ENCODE assay signal across 8 cellular contexts in genomic region chr3:143972495-143973351, GRCh38. TPM values are rescaled to one million over a fixed set of nuclear protein-coding genes. Genes with fewer than 3 reads are reported as not detected.
A peak's percentile ranks its signal among the peaks of the same experiment; 100 is the strongest.
DNase-seq lines count a peak whose midpoint lies in the region; ATAC-seq and TF ChIP-seq lines count a peak whose summit lies in the region.

No MANE protein-coding gene starts in this region.

- H4K12ac ChIP-seq in trophoblast cell (ENCODE audit: low read depth, low read length) = peak overlapping the region; percentile 5

- H3K4me2 ChIP-seq in SU-DHL-6 (ENCODE audit: low read depth, low read length, poor library complexity, severe bottlenecking) (peak overlapping the region; percentile 98), trophoblast cell (ENCODE audit: low read length) (peak overlapping the region; percentile 81)

- H3K4me1 ChIP-seq in adrenal gland (replicated peaks in 1 of 2) = peaks cover 7 to 36% of the 10 kb centered on the region in 2 donors
- H3K4me1 ChIP-seq in heart left ventricle = peaks cover 0 to 40% (median 17%) of the 10 kb centered on the region in 12 donors
- H3K4me1 ChIP-seq in trophoblast cell (ENCODE audit: control insufficient read depth in 1 of 2, insufficient read depth in 2 of 2, low read length in 2 of 2) = no peaks in the 10 kb centered on the region
- H3K4me1 ChIP-seq in transverse colon = peaks cover 0 to 46% (median 18%) of the 10 kb centered on the region in 4 donors

- peak overlapping the region; percentile 41 for H4K8ac ChIP-seq in trophoblast cell (ENCODE audit: low read depth, low read length)

- peaks cover 44% of the 10 kb centered on the region for H4K20me1 ChIP-seq in SU-DHL-6 (ENCODE audit: low read depth, low read length)

- intact Hi-C loops in adrenal gland (cut with DNase I) (no loop called here), heart left ventricle (cut with DNase I) (loop anchor here in 2 of 10 donors (10.0 kb wide), 2 partner anchors 292 to 792 kb away; no protein-coding TSS in a partner anchor), transverse colon (cut with DNase I; ENCODE audit: low total_unique reads) (loop anchor here (10.0 kb wide), 1 partner anchor 302 kb away; no protein-coding TSS in a partner anchor)

- peaks cover 51% of the 10 kb centered on the region for H3K79me2 ChIP-seq in SU-DHL-6 (ENCODE audit: insufficient read depth, low read length)
- H3K79me2 ChIP-seq in trophoblast cell (ENCODE audit: control insufficient read depth, insufficient read depth, low read length, poor library complexity) = peaks cover 16% of the 10 kb centered on the region

- peaks cover under 1% of the 10 kb centered on the region; the same call in 1 of the 2 replicates for H3F3A ChIP-seq in SU-DHL-6 (ENCODE audit: insufficient read depth)

- WGBS in adrenal gland, 4 donors = 0 to 3% (median 0%) methylated on average over 7 to 89 of the region's 89 CpGs
- 0% methylated on average over 17 to 89 of the region's 89 CpGs for WGBS in heart left ventricle, 4 donors
- WGBS in trophoblast cell (ENCODE audit: extremely low coverage, insufficient coverage, insufficient read length) = no CpG with 5 or more reads among the region's 89 CpGs
- WGBS in transverse colon (ENCODE audit: low coverage in 1 of 2), 2 donors = 0 to 1% methylated on average over 5 to 72 of the region's 89 CpGs

- peak overlapping the region; percentile 46 for H4K91ac ChIP-seq in trophoblast cell (ENCODE audit: low read depth, low read length)

- H2BK120ac ChIP-seq in trophoblast cell (ENCODE audit: insufficient read depth, low read length, poor library complexity) = peak overlapping the region; percentile 19

- H2BK12ac ChIP-seq in trophoblast cell (ENCODE audit: low read length) = peak overlapping the region; percentile 2

- peak overlapping the region; percentile 80 for H2BK5ac ChIP-seq in trophoblast cell (ENCODE audit: low read depth, low read length, poor library complexity)

- H3K36me3 ChIP-seq in SU-DHL-6 (ENCODE audit: low read length) (no peaks in the 10 kb centered on the region), adrenal gland (replicated peaks in 1 of 2) (no peaks in the 10 kb centered on the region), heart left ventricle (no peaks in the 10 kb centered on the region), trophoblast cell (ENCODE audit: control insufficient read depth in 1 of 2, insufficient read depth in 2 of 2, low read length in 2 of 2) (no peaks in the 10 kb centered on the region), transverse colon (no peaks in the 10 kb centered on the region)

- H3K9ac ChIP-seq in SU-DHL-6 (ENCODE audit: low read length) (peak overlapping the region; percentile 95), trophoblast cell (ENCODE audit: low read length) (peak overlapping the region; percentile 73)

- no peak overlapping the region for H2AK5ac ChIP-seq in trophoblast cell (ENCODE audit: low read length)

- H3K18ac ChIP-seq in trophoblast cell (ENCODE audit: low read length) = peak overlapping the region; percentile 70

- H3K14ac ChIP-seq in trophoblast cell (ENCODE audit: low read length) = peak overlapping the region; percentile 64

- no peaks in the 10 kb centered on the region for H3K27me3 ChIP-seq in SU-DHL-6 (ENCODE audit: low read length)
- H3K27me3 ChIP-seq in adrenal gland = no peaks in the 10 kb centered on the region
- no peaks in the 10 kb centered on the region for H3K27me3 ChIP-seq in heart left ventricle
- no peaks in the 10 kb centered on the region for H3K27me3 ChIP-seq in trophoblast cell (ENCODE audit: insufficient read depth, low read length)
- no peaks in the 10 kb centered on the region for H3K27me3 ChIP-seq in transverse colon

- TF ChIP-seq EP300 in transverse colon (IDR thresholded peaks at IDR 0.05; ENCODE audit: low read depth) = no peak

- H3K23ac ChIP-seq in trophoblast cell (ENCODE audit: low read length) = no peak overlapping the region

- DNase-seq in NCI-H1092 (lab: John Stamatoyannopoulos, UW) = peak; percentile 30
- peak; percentile 65 to 86 (median 73) for DNase-seq in adrenal gland
- peak; percentile 64 to 90 (median 78) for DNase-seq in heart left ventricle
- peak in 1 of 2 donors; percentile 34 for DNase-seq in trophoblast cell
- DNase-seq in transverse colon = peak; percentile 75

- H2AFZ ChIP-seq in SU-DHL-6 (ENCODE audit: low read depth, low read length, severe bottlenecking) (peak overlapping the region; percentile 87), trophoblast cell (ENCODE audit: insufficient read depth, low read length, poor library complexity) (peak overlapping the region; percentile 88)

- ATAC-seq in HG02642 (IDR thresholded peaks at IDR 0.05; ENCODE audit: poor library complexity, unreplicated experiment) (peak; percentile 37), heart left ventricle (peak in 3 of 4 donors; percentile 32 to 56 (median 50))

- peak overlapping the region; percentile 98 for H3K27ac ChIP-seq in SU-DHL-6 (ENCODE audit: low read depth, low read length)
- peak overlapping the region; percentile 79 to 98 (median 91) for H3K27ac ChIP-seq in adrenal gland
- peak overlapping the region; percentile 89 to 99 (median 96) for H3K27ac ChIP-seq in heart left ventricle
- peak overlapping the region; percentile 98 for H3K27ac ChIP-seq in trophoblast cell (ENCODE audit: low read depth, low read length)
- peak overlapping the region; percentile 95 to 100 (median 98) for H3K27ac ChIP-seq in transverse colon

- H3K4ac ChIP-seq in trophoblast cell (ENCODE audit: low read depth, low read length) = peak overlapping the region; percentile 28

- TF ChIP-seq CTCF in GM12873 (IDR thresholded peaks at IDR 0.05; ENCODE audit: insufficient read depth, low read depth, low read length, missing control alignments) = peak; percentile 72
- peak; percentile 38 for TF ChIP-seq CTCF in SU-DHL-6 (IDR thresholded peaks at IDR 0.05; ENCODE audit: insufficient read depth, low read length, poor library complexity, severe bottlenecking)
- peak; percentile 15 to 49 (median 35) for TF ChIP-seq CTCF in adrenal gland (IDR thresholded peaks at IDR 0.05)
- TF ChIP-seq CTCF in heart left ventricle (IDR thresholded peaks at IDR 0.05) = peak; percentile 22 to 68 (median 44)
- TF ChIP-seq CTCF in transverse colon (IDR thresholded peaks at IDR 0.05) = peak; percentile 31 to 53 (median 37)

- in situ Hi-C loops in transverse colon (cut with MboI; ENCODE audit: low pct_ligation_motif_present in 1 of 4, low pct_unique_long_range_greater_than_20kb in 1 of 4, low sequenced_read_pairs in 3 of 4) = loop anchor here in 1 of 4 donors (25.0 kb wide), 1 partner anchor 210 kb away; no protein-coding TSS in a partner anchor

- no peaks in the 10 kb centered on the region for H3K9me3 ChIP-seq in SU-DHL-6 (ENCODE audit: insufficient read depth, low read length)
- H3K9me3 ChIP-seq in adrenal gland (replicated peaks in 1 of 3) = no peaks in the 10 kb centered on the region
- H3K9me3 ChIP-seq in heart left ventricle = no peaks in the 10 kb centered on the region
- H3K9me3 ChIP-seq in trophoblast cell (ENCODE audit: insufficient read depth, low read depth, low read length) = no peaks in the 10 kb centered on the region
- H3K9me3 ChIP-seq in transverse colon = no peaks in the 10 kb centered on the region

- peak overlapping the region; percentile 98 for H3K4me3 ChIP-seq in SU-DHL-6 (ENCODE audit: insufficient read depth, low read length, poor library complexity, severe bottlenecking)
- peak overlapping the region; percentile 40 to 95 (median 78) for H3K4me3 ChIP-seq in adrenal gland
- H3K4me3 ChIP-seq in heart left ventricle = peak overlapping the region; percentile 82 to 97 (median 88)
- H3K4me3 ChIP-seq in trophoblast cell (ENCODE audit: low read depth, low read length) = peak overlapping the region; percentile 82
- H3K4me3 ChIP-seq in transverse colon = peak overlapping the region; percentile 63 to 81 (median 78)

- TF ChIP-seq POLR2A in adrenal gland (IDR thresholded peaks at IDR 0.05) = no peak
- TF ChIP-seq POLR2A in heart left ventricle (IDR thresholded peaks at IDR 0.05) = no peak
- TF ChIP-seq POLR2A in transverse colon (IDR thresholded peaks at IDR 0.05) = no peak

- no peaks in the 10 kb centered on the region for H3K9me2 ChIP-seq in SU-DHL-6 (replicated peaks; ENCODE audit: insufficient read depth, low read length)

- H3K79me1 ChIP-seq in trophoblast cell (ENCODE audit: low read length) = peaks cover 24% of the 10 kb centered on the region

RNA-seq across cellular contexts. Expression of gene DIPK2A, which starts 1.1 kb away (rescaled TPM):
- total RNA-seq in adrenal gland (10 to 100 TPM; 11.8 to 35.5 (median 20.4) TPM), heart left ventricle (10 to 100 TPM in 5 of 9 donors, 1 to 10 TPM in 4; 5.2 to 13.9 (median 10.5) TPM), transverse colon (10 to 100 TPM; 10.1 to 28.3 (median 17.0) TPM)
- polyA plus RNA-seq in adrenal gland (10 to 100 TPM in 1 of 3 donors, 1 to 10 TPM in 2; 2.5 to 19.3 (median 2.9) TPM), heart left ventricle (1 to 10 TPM; 3.3 to 4.7 TPM)
- polyA plus RNA-seq in trophoblast cell (2013) = 11.2 and 11.6 TPM in 2 replicates
